ENCODE assay signal across 1 cellular context in genomic region chr19:35549174-35549788, GRCh38.
TF ChIP-seq lines count a peak whose summit lies in the region.

No MANE protein-coding gene starts in this region.

TF ChIP-seq in IMR-90, 13 proteins besides CTCF, POLR2A, EP300 and RAD21:
- TF ChIP-seq MXI1 (IDR thresholded peaks at IDR 0.05; ENCODE audit: borderline replicate concordance, low read depth, low read length) (no peak), SMC3 (IDR thresholded peaks at IDR 0.05; ENCODE audit: low read depth, low read length) (peak; percentile 45), FOS (IDR thresholded peaks at IDR 0.05; ENCODE audit: low read depth, low read length) (no peak)
